17 cellular contexts compared by ENCODE assay signal in genomic region chr6:8027965-8028651, GRCh38. TPM values are rescaled to one million over a fixed set of nuclear protein-coding genes. Genes with fewer than 3 reads are reported as not detected.
DNase-seq lines count a peak whose midpoint lies in the region; ATAC-seq, FAIRE-seq and TF ChIP-seq lines count a peak whose summit lies in the region.
"Had no signal": no experiment of that assay in that cellular context is flagged by ENCODE, and none has a peak within 500 bp of the region (broad histone marks: within the 10 kb centered on the region; RNA-seq: fewer than 3 reads in every experiment).

No MANE protein-coding gene starts in this region.

- TF ChIP-seq POLR2A in K562 (conservative IDR thresholded peaks at IDR 0.05): no peak
- TF ChIP-seq POLR2A in heart left ventricle (IDR thresholded peaks at IDR 0.05): no peak
- TF ChIP-seq POLR2A in H54 (IDR thresholded peaks at IDR 0.05; ENCODE audit: low read depth, low read length): no peak

- H3K27me3 ChIP-seq in GM23338 (ENCODE audit: insufficient read depth) (no peaks in the 10 kb centered on the region), K562 (ENCODE audit: control insufficient read depth in 2 of 2, insufficient read depth in 2 of 2, low read length in 2 of 2) (no peaks in the 10 kb centered on the region), heart left ventricle (no peaks in the 10 kb centered on the region), psoas muscle (ENCODE audit: insufficient read depth in 3 of 3, low read length in 2 of 3) (no peaks in the 10 kb centered on the region)
- H3K27me3 ChIP-seq: uterus had no signal

- H3K9me3 ChIP-seq in K562 (replicated peaks; ENCODE audit: control insufficient read depth, insufficient read depth, low read depth, low read length) (no peaks in the 10 kb centered on the region), heart left ventricle (peaks cover 0 to 13% (median 0%) of the 10 kb centered on the region in 12 donors), psoas muscle (no peaks in the 10 kb centered on the region)
- H3K9me3 ChIP-seq: uterus had no signal

- H2AFZ ChIP-seq in GM23338: no peak overlapping the region
- no peak overlapping the region for H2AFZ ChIP-seq in K562 (ENCODE audit: low read depth, low read length)

- peaks cover 7% of the 10 kb centered on the region; the same call in 2 of the 3 replicates for H3K36me3 Mint-ChIP-seq in GM23338 (ENCODE audit: low read depth)

- no peak for TF ChIP-seq EP300 in K562 (IDR thresholded peaks at IDR 0.05; ENCODE audit: low read length)

- ATAC-seq in GM23338: no peak
- 0 out of 3 replicates have a peak, but pooled peaks have one; percentile 31 for ATAC-seq in K562
- ATAC-seq in heart left ventricle: peak; percentile 29 to 87 (median 80)
- ATAC-seq in psoas muscle: no peak
- ATAC-seq in HG03280 (IDR thresholded peaks at IDR 0.05; ENCODE audit: unreplicated experiment): no peak
- ATAC-seq in HG03354 (IDR thresholded peaks at IDR 0.05; ENCODE audit: poor library complexity, severe bottlenecking, unreplicated experiment): no peak

- DNase-seq in GM23338 (ENCODE audit: low spot score) (no peak), K562 (ENCODE audit: extremely low read depth in 1 of 4, low spot score in 3 of 4) (no peak), heart left ventricle (peak in 1 of 5 donors; percentile 33), psoas muscle (no peak), H54 (ENCODE audit: insufficient read length, low spot score) (no peak), GM19238 (ENCODE audit: insufficient read length, low spot score) (no peak)
- DNase-seq: activated CD4-positive, alpha-beta T cell treated with anti-CD3 and anti-CD28 coated beads, Interleukin-2, amount 50 U/mL, for 1 hour; anterior cingulate cortex; GDM1; kidney; NCI-H1694 treated with DMSO at 0.1 percent for 48 hours; NCI-H526; stimulated activated naive CD4-positive, alpha-beta T cell; uterus had no signal

- BruUV-seq in K562 (replicated peaks; lab: Mats Ljungman, UMichigan): no TSS peak

- H3K9me2 ChIP-seq in GM23338 (ENCODE audit: insufficient read depth): no peaks in the 10 kb centered on the region

- WGBS in K562 (ENCODE audit: insufficient coverage, low coverage, missing lambda C conversion rate): 56% methylated on average over 2 of the region's 2 CpGs
- 27 to 47% (median 37%) methylated on average over 2 of the region's 2 CpGs for WGBS in heart left ventricle, 4 donors
- 26 to 48% (median 44%) methylated on average over 2 of the region's 2 CpGs for WGBS in psoas muscle, 3 donors

- H3K4me1 ChIP-seq in GM23338 (ENCODE audit: insufficient read depth) (no peaks in the 10 kb centered on the region; the same call in 1 of the 2 replicates), K562 (replicated peaks in 1 of 2; ENCODE audit: control insufficient read depth in 2 of 2, insufficient read depth in 2 of 2, low read length in 2 of 2) (peaks cover 0 to 15% of the 10 kb centered on the region in 2 experiments; a peak in 3 of 5 replicates), heart left ventricle (peaks cover 0 to 33% (median 22%) of the 10 kb centered on the region in 12 donors), psoas muscle (peaks cover 16% of the 10 kb centered on the region)
- H3K4me1 ChIP-seq: uterus had no signal

- H4K20me1 ChIP-seq in GM23338 (replicated peaks; ENCODE audit: insufficient read depth): peaks cover 5% of the 10 kb centered on the region
- no peaks in the 10 kb centered on the region; the same call in 1 of the 2 replicates for H4K20me1 ChIP-seq in K562 (replicated peaks; ENCODE audit: control insufficient read depth, insufficient read depth, low read length)

- 0 out of 2 replicates have a peak overlapping the region, but pooled peaks have one; percentile 73 for H3K27ac Mint-ChIP-seq in GM23338

- H3K4me2 ChIP-seq in GM23338: no peak overlapping the region
- no peak overlapping the region for H3K4me2 ChIP-seq in K562 (ENCODE audit: insufficient read depth, low read length)

- H3K79me2 ChIP-seq in GM23338 (replicated peaks; ENCODE audit: insufficient read depth) (peaks cover 48% of the 10 kb centered on the region), K562 (ENCODE audit: control insufficient read depth, insufficient read depth, low read length) (peaks cover 40% of the 10 kb centered on the region)

- H3K4me3 Mint-ChIP-seq in GM23338: no peak overlapping the region

- H3K9me3 Mint-ChIP-seq in GM23338: peaks cover 7% of the 10 kb centered on the region

- POLR2A ChIA-PET in K562 (lab: Yijun Ruan, JAX): interaction anchor here (0.6 to 0.7 kb wide), 2 partner anchors 112 to 241 kb away, joined by 3 to 6 read pairs; no protein-coding TSS in a partner anchor

- H3K4me3 ChIP-seq in GM23338 (no peak overlapping the region), K562 (no peak overlapping the region), heart left ventricle (no peak overlapping the region), psoas muscle (no peak overlapping the region)
- H3K4me3 ChIP-seq: uterus had no signal

- no peak for TF ChIP-seq CTCF in GM23338 (conservative IDR thresholded peaks at IDR 0.05; ENCODE audit: low read depth in 2 of 2)
- TF ChIP-seq CTCF in K562 (IDR thresholded peaks at IDR 0.05 in 2 of 3, conservative IDR thresholded peaks at IDR 0.05 in 1 of 3; ENCODE audit: insufficient read depth in 2 of 3, low read depth in 1 of 3, low read length in 3 of 3): no peak
- no peak for TF ChIP-seq CTCF in heart left ventricle (IDR thresholded peaks at IDR 0.05)
- no peak for TF ChIP-seq CTCF in psoas muscle (IDR thresholded peaks at IDR 0.05)

- H3K36me3 ChIP-seq in GM23338 (ENCODE audit: insufficient read depth) (no peaks in the 10 kb centered on the region), K562 (ENCODE audit: control insufficient read depth, insufficient read depth, low read length) (peaks cover 11% of the 10 kb centered on the region; the same call in 1 of the 3 replicates), heart left ventricle (peaks cover 0 to 8% (median 0%) of the 10 kb centered on the region in 9 donors), psoas muscle (ENCODE audit: insufficient read depth in 1 of 2, low read depth in 1 of 2) (no peaks in the 10 kb centered on the region)
- H3K36me3 ChIP-seq: uterus had no signal

- 0 out of 4 replicates have a peak overlapping the region, but pooled peaks of 1 of the 2 experiments have one; percentile 9 for H3K9ac ChIP-seq in K562 (ENCODE audit: insufficient read depth in 1 of 2, low read depth in 2 of 2, low read length in 2 of 2)

- H3F3A ChIP-seq in GM23338 (replicated peaks; ENCODE audit: low read depth): no peaks in the 10 kb centered on the region

- intact Hi-C loops in K562 (cut with micrococcal nuclease): no loop called here
- intact Hi-C loops in heart left ventricle (cut with DNase I): loop anchor here in 1 of 10 donors (5.0 kb wide), 1 partner anchor 34 kb away; the partner anchor contains the start of gene BLOC1S5
- intact Hi-C loops in psoas muscle (cut with DNase I): no loop called here

- H3K27me3 Mint-ChIP-seq in GM23338 (ENCODE audit: insufficient read depth, low read depth, poor library complexity): no peaks in the 10 kb centered on the region

- CTCF ChIA-PET in K562 (lab: Yijun Ruan, JAX; ENCODE audit: low intra/inter-chr PET ratio): no interaction called here

- FAIRE-seq in K562 (lab: Jason Lieb, UNC) (no peak), H54 (lab: Jason Lieb, UNC) (no peak)
- FAIRE-seq: frontal cortex, kidney had no signal

- H3K4me1 Mint-ChIP-seq in GM23338: peaks cover 13% of the 10 kb centered on the region

- H3K27ac ChIP-seq in GM23338 (ENCODE audit: low read depth) (no peak overlapping the region), K562 (ENCODE audit: extremely low read depth, low read depth, low read length) (no peak overlapping the region), heart left ventricle (peak overlapping the region; percentile 3 to 78 (median 59)), psoas muscle (peak overlapping the region; percentile 49)

- in situ Hi-C loops in K562 (cut with MboI): no loop called here

- no peak for TF ChIP-seq RAD21 in K562 (CRISPR knock-in tag; conservative IDR thresholded peaks at IDR 0.05 in 1 of 2, IDR thresholded peaks at IDR 0.05 in 1 of 2)

- no peaks in the 10 kb centered on the region for H3K9me1 ChIP-seq in K562 (ENCODE audit: control insufficient read depth, insufficient read depth, low read length)

TF ChIP-seq in GM23338, 12 proteins besides CTCF, POLR2A, EP300 and RAD21 (continues in another document):
- no peak for TF ChIP-seq EZH2phosphoT487 (IDR thresholded peaks at IDR 0.05; ENCODE audit: unreplicated experiment)
- no peak for TF ChIP-seq JUNB (IDR thresholded peaks at IDR 0.05; ENCODE audit: unreplicated experiment)
- no peak for TF ChIP-seq CREB1 (CRISPR knock-in tag; IDR thresholded peaks at IDR 0.05; ENCODE audit: low read depth)

TF ChIP-seq in K562, 482 proteins besides CTCF, POLR2A, EP300 and RAD21 (continues in another document):
- no peak for TF ChIP-seq KDM2B (CRISPR knock-in tag; IDR thresholded peaks at IDR 0.05)
- peak; percentile 33; the same call in 1 of the 2 replicates for TF ChIP-seq ATF7 (IDR thresholded peaks at IDR 0.05)

RNA-seq across cellular contexts. Expression of gene BLOC1S5, which starts 36.1 kb away (rescaled TPM):
- total RNA-seq in GM23338 (2014; rRNA removed; shearing (Covaris generic)): 14.9 and 17.3 TPM in 2 replicates
- polyA plus RNA-seq in GM23338 (2016; fragmentation: Nextera tagmentation; extraction: Ambion mirVana) (16.6 and 19.3 TPM in 2 replicates), K562 (2011; rRNA removed) (19.9 and 27.9 TPM in 2 replicates), K562 (2014; fragmentation: Illumina TruSeq; extraction: Trizol) (32.4 and 41.0 TPM in 2 replicates), K562 (2014; fragmentation: Nextera tagmentation; extraction: Ambion mirVana) (10 to 100 TPM in 1 of 2 experiments, 1 to 10 TPM in 1; 8.5 to 13.1 TPM), K562 (2014; rRNA removed) (16.7 and 22.6 TPM in 2 replicates), heart left ventricle (1 to 10 TPM; 4.3 to 4.4 TPM), psoas muscle (10 to 100 TPM in 1 of 3 donors, 1 to 10 TPM in 2; 5.6 to 17.7 (median 7.6) TPM)
- total RNA-seq in K562 (2011; cell fraction: chromatin; rRNA removed; ENCODE audit: low replicate concordance): 10.1 and 22.8 TPM in 2 replicates
- 5.3 and 5.5 TPM in 2 replicates for total RNA-seq in K562 (2011; cell fraction: nucleolus; rRNA removed)
- 13.9 and 19.7 TPM in 2 replicates for total RNA-seq in K562 (2011; cell fraction: nucleoplasm; rRNA removed)
- total RNA-seq in K562 (2014; rRNA removed) (23.6 and 24.3 TPM in 2 replicates), K562 (2014; rRNA removed; fragmentation: Illumina TruSeq; extraction: Trizol) (29.6 and 32.8 TPM in 2 replicates), K562 (2015; rRNA removed; fragmentation: Illumina TruSeq; extraction: Trizol) (28.6 and 32.6 TPM in 2 replicates), K562 (2021) (22.1 and 27.7 TPM in 2 replicates), heart left ventricle (10 to 100 TPM in 2 of 9 donors, 1 to 10 TPM in 7; 6.9 to 15.2 (median 8.8) TPM), psoas muscle (10 to 100 TPM in 2 of 4 donors, 1 to 10 TPM in 2; 6.2 to 13.0 (median 8.8) TPM)
- polyA plus RNA-seq in K562 (2011; cell fraction: cytosol; rRNA removed): 5.5 and 7.7 TPM in 2 replicates
- 2.7 and 3.7 TPM in 2 replicates for polyA plus RNA-seq in K562 (2011; cell fraction: nucleus; rRNA removed)
- polyA plus RNA-seq in K562 (2012): 19.8 and 21.9 TPM in 2 replicates
- 35.4 and 37.7 TPM in 2 replicates for polyA minus RNA-seq in K562 (2011; rRNA and poly(A)+ RNA removed)
- 6.5 and 7.5 TPM in 2 replicates for polyA minus RNA-seq in K562 (2011; cell fraction: cytosol; rRNA and poly(A)+ RNA removed)
- 6.3 and 8.9 TPM in 2 replicates for polyA minus RNA-seq in K562 (2011; cell fraction: nucleus; rRNA and poly(A)+ RNA removed)

Comparison
In these comparisons a context has a peak if more than half of its experiments do, and no peak if none do; other contexts are left out.
1. ATAC-seq: peak in K562 (single experiment) and heart left ventricle (4 of 4); none in GM23338 (single experiment), psoas muscle (0 of 4), HG03280 (single experiment) and HG03354 (single experiment).
2. H3K27ac ChIP-seq: peak in heart left ventricle (12 of 12) and psoas muscle (single experiment); none in GM23338 (single experiment) and K562 (single experiment).